In genomic region chr5:22644859-22645258, GRCh38 we compare ENCODE assay signal across 3 cellular contexts.
A peak's percentile ranks its signal among the peaks of the same experiment; 100 is the strongest.
TF ChIP-seq lines count a peak whose summit lies in the region.

No MANE protein-coding gene starts in this region.

TF ChIP-seq in A549, 52 proteins besides CTCF, POLR2A, EP300 and RAD21 (continued from another document):
- TF ChIP-seq NFE2L2 (conservative IDR thresholded peaks at IDR 0.05; ENCODE audit: low read length), result no peak
- TF ChIP-seq HDAC2 (IDR thresholded peaks at IDR 0.05), result no peak
- no peak for TF ChIP-seq TFCP2L1 (CRISPR knock-in tag; IDR thresholded peaks at IDR 0.05)
- no peak for TF ChIP-seq TP53 (CRISPR knock-in tag; IDR thresholded peaks at IDR 0.05)

TF ChIP-seq in IMR-90, 13 proteins besides CTCF, POLR2A, EP300 and RAD21 (continued from another document):
- TF ChIP-seq, protein P1, sequence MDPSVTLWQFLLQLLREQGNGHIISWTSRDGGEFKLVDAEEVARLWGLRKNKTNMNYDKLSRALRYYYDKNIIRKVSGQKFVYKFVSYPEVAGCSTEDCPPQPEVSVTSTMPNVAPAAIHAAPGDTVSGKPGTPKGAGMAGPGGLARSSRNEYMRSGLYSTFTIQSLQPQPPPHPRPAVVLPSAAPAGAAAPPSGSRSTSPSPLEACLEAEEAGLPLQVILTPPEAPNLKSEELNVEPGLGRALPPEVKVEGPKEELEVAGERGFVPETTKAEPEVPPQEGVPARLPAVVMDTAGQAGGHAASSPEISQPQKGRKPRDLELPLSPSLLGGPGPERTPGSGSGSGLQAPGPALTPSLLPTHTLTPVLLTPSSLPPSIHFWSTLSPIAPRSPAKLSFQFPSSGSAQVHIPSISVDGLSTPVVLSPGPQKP (IDR thresholded peaks at IDR 0.05; ENCODE audit: borderline replicate concordance, low read depth, low read length), result no peak

TF ChIP-seq in K562, 482 proteins besides CTCF, POLR2A, EP300 and RAD21 (continued from another document):
- TF ChIP-seq, protein P2, sequence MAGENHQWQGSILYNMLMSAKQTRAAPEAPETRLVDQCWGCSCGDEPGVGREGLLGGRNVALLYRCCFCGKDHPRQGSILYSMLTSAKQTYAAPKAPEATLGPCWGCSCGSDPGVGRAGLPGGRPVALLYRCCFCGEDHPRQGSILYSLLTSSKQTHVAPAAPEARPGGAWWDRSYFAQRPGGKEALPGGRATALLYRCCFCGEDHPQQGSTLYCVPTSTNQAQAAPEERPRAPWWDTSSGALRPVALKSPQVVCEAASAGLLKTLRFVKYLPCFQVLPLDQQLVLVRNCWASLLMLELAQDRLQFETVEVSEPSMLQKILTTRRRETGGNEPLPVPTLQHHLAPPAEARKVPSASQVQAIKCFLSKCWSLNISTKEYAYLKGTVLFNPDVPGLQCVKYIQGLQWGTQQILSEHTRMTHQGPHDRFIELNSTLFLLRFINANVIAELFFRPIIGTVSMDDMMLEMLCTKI (IDR thresholded peaks at IDR 0.05; ENCODE audit: partially characterized antibody), result no peak
- TF ChIP-seq ZNF316 (IDR thresholded peaks at IDR 0.05) (peak; percentile 51; the same call in 1 of the 2 replicates), SMC3 (conservative IDR thresholded peaks at IDR 0.05; ENCODE audit: insufficient read depth, low read depth, low read length) (no peak), ZNF76 (CRISPR knock-in tag; IDR thresholded peaks at IDR 0.05; ENCODE audit: borderline replicate concordance) (no peak), ZKSCAN8 (CRISPR knock-in tag; IDR thresholded peaks at IDR 0.05) (no peak), MAFF (IDR thresholded peaks at IDR 0.05; ENCODE audit: low read length) (peak; percentile 55), MAFK (IDR thresholded peaks at IDR 0.05; ENCODE audit: low read length) (peak; percentile 40; the same call in 1 of the 2 replicates), NFIX (CRISPR knock-in tag; IDR thresholded peaks at IDR 0.05; ENCODE audit: low read depth) (no peak), ZNF639 (CRISPR knock-in tag; conservative IDR thresholded peaks at IDR 0.05 in 1 of 2, IDR thresholded peaks at IDR 0.05 in 1 of 2) (no peak), E2F6 (IDR thresholded peaks at IDR 0.05; ENCODE audit: borderline replicate concordance in 1 of 2, extremely low read depth in 1 of 2, insufficient read depth in 1 of 2, insufficient read length in 1 of 2, low read depth in 1 of 2, low read length in 1 of 2, poor library complexity in 1 of 2, severe bottlenecking in 1 of 2) (no peak), ZNF175 (CRISPR knock-in tag; IDR thresholded peaks at IDR 0.05; ENCODE audit: low read depth) (no peak), C11orf30 (IDR thresholded peaks at IDR 0.05; ENCODE audit: low read depth) (0 out of 2 replicates have a peak, but pooled peaks have one; percentile 4)
